18 cellular contexts compared by ENCODE assay signal in genomic region chr6:32614366-32615081, GRCh38. TPM values are rescaled to one million over a fixed set of nuclear protein-coding genes. Genes with fewer than 3 reads are reported as not detected.
"Had no signal": no experiment of that assay in that cellular context is flagged by ENCODE, and none has a peak within 500 bp of the region (broad histone marks: within the 10 kb centered on the region; RNA-seq: fewer than 3 reads in every experiment).

No MANE protein-coding gene starts in this region.

- H3K9me3 Mint-ChIP-seq: natural killer cell treated with Interleukin-12 subunit alpha and Interleukin-12 subunit beta and Interleukin-15 and Interleukin-18, amount 100 ng/mL, for 72 hours; type B pancreatic cell had no signal

- H3K4me3 ChIP-seq: ascending aorta, heart right ventricle, prostate gland, right lobe of liver had no signal

- H3K4me3 Mint-ChIP-seq: activated CD8-positive, alpha-beta memory T cell treated with anti-CD3 and anti-CD28 coated beads, Interleukin-2, amount 10 ng/mL, durations not matched to agents 7 days and 5 days; activated naive CD8-positive, alpha-beta T cell treated with anti-CD3 and anti-CD28 coated beads, Interleukin-2, amount 10 ng/mL, durations not matched to agents 7 days and 5 days; activated T-cell treated with anti-CD3 and anti-CD28 coated beads, Interleukin-2, amount 50 U/mL, for 72 hours; natural killer cell treated with Interleukin-12 subunit alpha and Interleukin-12 subunit beta and Interleukin-15 and Interleukin-18, amount 100 ng/mL, for 72 hours; stimulated activated effector memory CD8-positive, alpha-beta T cell treated with anti-CD3 and anti-CD28 coated beads, Interleukin-12 subunit alpha, Interleukin-12 subunit beta, amount 100 ng/mL, for 72 hours; T-helper 1 cell treated with Interleukin-12 subunit alpha and Interleukin-12 subunit beta and Interleukin-4 antibody, amounts not matched to agents 30 μg/mL and 1 μg/mL, for 36 hours; type B pancreatic cell had no signal

- H3K4me1 Mint-ChIP-seq: activated naive CD8-positive, alpha-beta T cell treated with anti-CD3 and anti-CD28 coated beads, Interleukin-2, amount 10 ng/mL, durations not matched to agents 7 days and 5 days had no signal

- H3K36me3 Mint-ChIP-seq: stimulated activated effector memory CD8-positive, alpha-beta T cell treated with anti-CD3 and anti-CD28 coated beads, Interleukin-12 subunit alpha, Interleukin-12 subunit beta, amount 100 ng/mL, for 72 hours; type B pancreatic cell had no signal

- H3K4me1 ChIP-seq: ascending aorta, prostate gland, right lobe of liver had no signal

- ATAC-seq: activated CD8-positive, alpha-beta memory T cell treated with anti-CD3 and anti-CD28 coated beads, Interleukin-2, amount 10 ng/mL, durations not matched to agents 7 days and 5 days; activated T-cell treated with anti-CD3 and anti-CD28 coated beads, Interleukin-2, amount 50 U/mL, for 72 hours; natural killer cell treated with Interleukin-12 subunit alpha and Interleukin-12 subunit beta and Interleukin-15 and Interleukin-18, amount 100 ng/mL, for 72 hours; right lobe of liver; stimulated activated effector memory CD8-positive, alpha-beta T cell treated with anti-CD3 and anti-CD28 coated beads, Interleukin-12 subunit alpha, Interleukin-12 subunit beta, amount 100 ng/mL, for 72 hours had no signal

- H3K36me3 ChIP-seq: ascending aorta, heart right ventricle, prostate gland, right lobe of liver had no signal

- H3K27ac ChIP-seq: ascending aorta, prostate gland, right lobe of liver had no signal

- DNase-seq: activated CD4-positive, alpha-beta T cell treated with anti-CD3 and anti-CD28 coated beads, Interleukin-2, amount 50 U/mL, for 4 hours; activated CD8-positive, alpha-beta memory T cell treated with anti-CD3 and anti-CD28 coated beads, Interleukin-2, amount 10 ng/mL, durations not matched to agents 7 days and 5 days; activated gamma-delta T cell treated with Interleukin-2 at 50 U/mL for 16 hours; activated naive CD8-positive, alpha-beta T cell treated with anti-CD3 and anti-CD28 coated beads, Interleukin-2, amount 10 ng/mL, durations not matched to agents 7 days and 5 days; activated T-cell treated with anti-CD3 and anti-CD28 coated beads, Interleukin-2, amount 50 U/mL, for 72 hours; effector CD4-positive, alpha-beta T cell; foreskin melanocyte; heart right ventricle; kidney; right lobe of liver; substantia nigra had no signal

- H3K9me3 ChIP-seq: prostate gland, right lobe of liver had no signal

- H3K27me3 ChIP-seq: ascending aorta, heart right ventricle, right lobe of liver had no signal

- H3K27ac Mint-ChIP-seq: activated CD8-positive, alpha-beta memory T cell treated with anti-CD3 and anti-CD28 coated beads, Interleukin-2, amount 10 ng/mL, durations not matched to agents 7 days and 5 days; activated naive CD8-positive, alpha-beta T cell treated with anti-CD3 and anti-CD28 coated beads, Interleukin-2, amount 10 ng/mL, durations not matched to agents 7 days and 5 days; activated T-cell treated with anti-CD3 and anti-CD28 coated beads, Interleukin-2, amount 50 U/mL, for 72 hours; stimulated activated effector memory CD8-positive, alpha-beta T cell treated with anti-CD3 and anti-CD28 coated beads, Interleukin-12 subunit alpha, Interleukin-12 subunit beta, amount 100 ng/mL, for 72 hours; T-helper 1 cell treated with Interleukin-12 subunit alpha and Interleukin-12 subunit beta and Interleukin-4 antibody, amounts not matched to agents 30 μg/mL and 1 μg/mL, for 36 hours; type B pancreatic cell had no signal

- H3K27me3 Mint-ChIP-seq: activated CD8-positive, alpha-beta memory T cell treated with anti-CD3 and anti-CD28 coated beads, Interleukin-2, amount 10 ng/mL, durations not matched to agents 7 days and 5 days; activated naive CD8-positive, alpha-beta T cell treated with anti-CD3 and anti-CD28 coated beads, Interleukin-2, amount 10 ng/mL, durations not matched to agents 7 days and 5 days; natural killer cell treated with Interleukin-12 subunit alpha and Interleukin-12 subunit beta and Interleukin-15 and Interleukin-18, amount 100 ng/mL, for 72 hours; type B pancreatic cell had no signal

RNA-seq across cellular contexts. Expression of gene HLA-DQA1, which starts 22.7 kb away (rescaled TPM):
- total RNA-seq: lung microvascular endothelial cell had no signal
